ENCODE assay signal across 15 cellular contexts in genomic region chr11:118126082-118126838, GRCh38. TPM values are rescaled to one million over a fixed set of nuclear protein-coding genes. Genes with fewer than 3 reads are reported as not detected.
DNase-seq lines count a peak whose midpoint lies in the region; ATAC-seq and TF ChIP-seq lines count a peak whose summit lies in the region.
"Had no signal": no experiment of that assay in that cellular context is flagged by ENCODE, and none has a peak within 500 bp of the region (broad histone marks: within the 10 kb centered on the region; RNA-seq: fewer than 3 reads in every experiment).

No MANE protein-coding gene starts in this region.

- DNase-seq in GM12865 (ENCODE audit: low read depth) = peak; percentile 56
- DNase-seq in NCI-H526 treated with DMSO at 0.1 percent for 48 hours (lab: John Stamatoyannopoulos, UW) = peak; percentile 65
- DNase-seq in epithelial cell of prostate (ENCODE audit: low read depth, low spot score) = peak; percentile 67
- no peak for DNase-seq in GM20000 (ENCODE audit: low spot score)
- DNase-seq in activated CD4-positive, CD25-positive, alpha-beta regulatory T cell (lab: John Stamatoyannopoulos, UW) = no peak
- no peak for DNase-seq in gastrocnemius medialis
- DNase-seq: hippocampal formation; IMR-90; left ventricle myocardium superior; natural killer cell; NCI-H1694; SK-N-SH; stimulated activated CD4-positive, alpha-beta T cell treated with anti-CD3 and anti-CD28 coated beads, Interleukin-2, amount 100 ng/mL, for 48 hours had no signal

- no peak for TF ChIP-seq POLR2A in gastrocnemius medialis (IDR thresholded peaks at IDR 0.05)

- no peak overlapping the region for H3K4me3 ChIP-seq in GM12865 (ENCODE audit: low read depth, low read length)
- H3K4me3 ChIP-seq in gastrocnemius medialis = no peak overlapping the region
- H3K4me3 ChIP-seq: BLaER1 had no signal

- H3K27me3 ChIP-seq in gastrocnemius medialis = no peaks in the 10 kb centered on the region
- H3K27me3 ChIP-seq: BLaER1 had no signal

- intact Hi-C loops in gastrocnemius medialis (cut with DNase I; ENCODE audit: low total_unique reads) = no loop called here

- H3K4me1 ChIP-seq in gastrocnemius medialis = no peaks in the 10 kb centered on the region

- no peaks in the 10 kb centered on the region for H3K9me3 ChIP-seq in gastrocnemius medialis
- H3K9me3 ChIP-seq: SK-N-SH had no signal

- ATAC-seq in gastrocnemius medialis = no peak
- ATAC-seq: left ventricle myocardium superior, natural killer cell had no signal

- in situ Hi-C loops in gastrocnemius medialis (cut with MboI; ENCODE audit: low sequenced_read_pairs in 4 of 4) = no loop called here

- no peaks in the 10 kb centered on the region for H3K36me3 ChIP-seq in gastrocnemius medialis
- H3K36me3 ChIP-seq: BLaER1 had no signal

- H3K27ac ChIP-seq in C4-2B (peak overlapping the region; percentile 30; the same call in 1 of the 2 replicates), epithelial cell of prostate (no peak overlapping the region), gastrocnemius medialis (no peak overlapping the region)
- H3K27ac ChIP-seq: BLaER1 had no signal

- TF ChIP-seq CTCF in C4-2B (conservative IDR thresholded peaks at IDR 0.05) (no peak), GM12865 (IDR thresholded peaks at IDR 0.05; ENCODE audit: insufficient read depth, low read depth, low read length, missing control alignments) (no peak), GM20000 (IDR thresholded peaks at IDR 0.05; ENCODE audit: extremely low read depth, missing control alignments) (no peak), gastrocnemius medialis (IDR thresholded peaks at IDR 0.05 in 4 of 5, conservative IDR thresholded peaks at IDR 0.05 in 1 of 5) (no peak)

RNA-seq across cellular contexts. Expression of gene SCN4B, which starts 26.4 kb away (rescaled TPM):
- 10 to 100 TPM in 1 of 4 donors, 1 to 10 TPM in 3; 3.5 to 16.3 (median 6.5) TPM for total RNA-seq in gastrocnemius medialis

RNA-seq across cellular contexts. Expression of gene SMIM35, which starts 39.5 kb away (rescaled TPM):
- total RNA-seq in gastrocnemius medialis = not detected
- total RNA-seq: IMR-90, left ventricle myocardium superior had no signal

RNA-seq across cellular contexts. Expression of gene TMPRSS4, which starts 49.4 kb away (rescaled TPM):
- 1 to 10 TPM in 1 of 4 donors, not detected in 3; 1.1 TPM for total RNA-seq in gastrocnemius medialis
- total RNA-seq: IMR-90, left ventricle myocardium superior, natural killer cell had no signal

RNA-seq across cellular contexts. Expression of gene SCN2B, which starts 50.2 kb away (rescaled TPM):
- 1 to 10 TPM in 1 of 4 donors, under 1 TPM in 2, not detected in 1; 0.10 to 1.9 (median 0.24) TPM for total RNA-seq in gastrocnemius medialis
- total RNA-seq: natural killer cell had no signal

Comparison
In these comparisons a context has a peak if more than half of its experiments do, and no peak if none do; other contexts are left out.
1. DNase-seq: peak in GM12865 (single experiment), NCI-H526 treated with DMSO at 0.1 percent for 48 hours (single experiment) and epithelial cell of prostate (single experiment); none in GM20000 (single experiment), activated CD4-positive, CD25-positive, alpha-beta regulatory T cell (0 of 4) and gastrocnemius medialis (0 of 2).